31 cellular contexts compared by ENCODE assay signal in genomic region chr4:26294904-26295303, GRCh38.
"Had no signal": no experiment of that assay in that cellular context is flagged by ENCODE, and none has a peak within 500 bp of the region (broad histone marks: within the 10 kb centered on the region; RNA-seq: fewer than 3 reads in every experiment).

No MANE protein-coding gene starts in this region.

- ATAC-seq: activated CD4-positive, CD25-positive, alpha-beta regulatory T cell treated with anti-CD3 and anti-CD28 coated beads, Interleukin-2, amount 50 U/mL, for 24 hours; activated CD8-positive, alpha-beta T cell treated with anti-CD3 and anti-CD28 coated beads for 36 hours; activated T-cell treated with anti-CD3 and anti-CD28 coated beads, Interleukin-2, amount 50 U/mL, for 4 hours; activated T-helper 17 cell treated with anti-CD3 and anti-CD28 coated beads, Interleukin-2, amount 50 U/mL, for 72 hours; gastroesophageal sphincter; heart right ventricle had no signal

- H3K4me3 ChIP-seq: colonic mucosa, esophagus squamous epithelium, gastroesophageal sphincter, heart right ventricle had no signal

- H3K4me1 Mint-ChIP-seq: activated B cell treated with CpG ODN at 0.5 μM for 24 hours had no signal

- DNase-seq: activated B cell treated with CpG ODN at 0.5 μM for 24 hours; activated CD4-positive, alpha-beta T cell treated with anti-CD3 and anti-CD28 coated beads for 48 hours; activated CD4-positive, alpha-beta T cell treated with anti-CD3 and anti-CD28 coated beads, Interleukin-2, amount 50 U/mL, for 1 hour; activated CD4-positive, alpha-beta T cell treated with anti-CD3 and anti-CD28 coated beads, Interleukin-2, amount 50 U/mL, for 48 hours; activated CD8-positive, alpha-beta T cell treated with anti-CD3 and anti-CD28 coated beads for 36 hours; activated effector memory CD4-positive, alpha-beta T cell treated with Interleukin-2 at 50 U/mL for 16 hours; activated gamma-delta T cell treated with Interleukin-2 at 50 U/mL for 16 hours; activated naive CD4-positive, alpha-beta T cell treated with anti-CD3 and anti-CD28 coated beads, Interleukin-2, amount 50 U/mL, for 16 hours; activated naive CD4-positive, alpha-beta T cell treated with Interleukin-2 at 50 U/mL for 16 hours; activated T-cell treated with anti-CD3 and anti-CD28 coated beads, Interleukin-2, amount 50 U/mL, for 4 hours; amniotic stem cell; anterior cingulate cortex; brain microvascular endothelial cell; caudate nucleus; cerebellar nuclear complex; colonic mucosa; effector CD8-positive, alpha-beta T cell; esophagus squamous epithelium; foreskin melanocyte; heart right ventricle; T1000; WERI-Rb-1 had no signal

- H3K9me3 ChIP-seq: colonic mucosa, esophagus squamous epithelium, gastroesophageal sphincter, heart right ventricle had no signal

- FAIRE-seq: astrocyte, endometrium, endothelial cell of umbilical vein had no signal

- H3K27ac ChIP-seq: brain microvascular endothelial cell, colonic mucosa, epithelial cell of prostate, gastroesophageal sphincter, heart right ventricle, WERI-Rb-1 had no signal

- H3K4me1 ChIP-seq: colonic mucosa had no signal

- H3K27me3 ChIP-seq: brain microvascular endothelial cell, colonic mucosa, gastroesophageal sphincter, heart right ventricle had no signal

- H3K9me3 Mint-ChIP-seq: activated B cell treated with CpG ODN at 0.5 μM for 24 hours; activated CD8-positive, alpha-beta T cell treated with anti-CD3 and anti-CD28 coated beads for 36 hours; activated T-cell treated with anti-CD3 and anti-CD28 coated beads, Interleukin-2, amount 50 U/mL, for 4 hours; activated T-helper 17 cell treated with anti-CD3 and anti-CD28 coated beads, Interleukin-2, amount 50 U/mL, for 72 hours had no signal

- H3K27ac Mint-ChIP-seq: activated B cell treated with CpG ODN at 0.5 μM for 24 hours; activated CD8-positive, alpha-beta T cell treated with anti-CD3 and anti-CD28 coated beads for 36 hours; activated naive CD8-positive, alpha-beta T cell; activated T-helper 17 cell treated with anti-CD3 and anti-CD28 coated beads, Interleukin-2, amount 50 U/mL, for 72 hours; T-helper 1 cell treated with Interleukin-12 subunit alpha and Interleukin-12 subunit beta and Interleukin-4 antibody, amounts not matched to agents 30 μg/mL and 1 μg/mL, for 36 hours had no signal

- H3K27me3 Mint-ChIP-seq: activated naive CD8-positive, alpha-beta T cell; activated T-helper 17 cell treated with anti-CD3 and anti-CD28 coated beads, Interleukin-2, amount 50 U/mL, for 72 hours had no signal

- H3K4me3 Mint-ChIP-seq: activated B cell treated with CpG ODN at 0.5 μM for 24 hours; activated CD8-positive, alpha-beta T cell treated with anti-CD3 and anti-CD28 coated beads for 36 hours; activated naive CD8-positive, alpha-beta T cell; activated T-cell treated with anti-CD3 and anti-CD28 coated beads, Interleukin-2, amount 50 U/mL, for 4 hours; activated T-helper 17 cell treated with anti-CD3 and anti-CD28 coated beads, Interleukin-2, amount 50 U/mL, for 72 hours; T-helper 1 cell treated with Interleukin-12 subunit alpha and Interleukin-12 subunit beta and Interleukin-4 antibody, amounts not matched to agents 30 μg/mL and 1 μg/mL, for 36 hours had no signal

- H3K36me3 ChIP-seq: brain microvascular endothelial cell, colonic mucosa, esophagus squamous epithelium, gastroesophageal sphincter, heart right ventricle, WERI-Rb-1 had no signal

- H3K36me3 Mint-ChIP-seq: activated naive CD8-positive, alpha-beta T cell had no signal
